In the genomic region with DNA sequence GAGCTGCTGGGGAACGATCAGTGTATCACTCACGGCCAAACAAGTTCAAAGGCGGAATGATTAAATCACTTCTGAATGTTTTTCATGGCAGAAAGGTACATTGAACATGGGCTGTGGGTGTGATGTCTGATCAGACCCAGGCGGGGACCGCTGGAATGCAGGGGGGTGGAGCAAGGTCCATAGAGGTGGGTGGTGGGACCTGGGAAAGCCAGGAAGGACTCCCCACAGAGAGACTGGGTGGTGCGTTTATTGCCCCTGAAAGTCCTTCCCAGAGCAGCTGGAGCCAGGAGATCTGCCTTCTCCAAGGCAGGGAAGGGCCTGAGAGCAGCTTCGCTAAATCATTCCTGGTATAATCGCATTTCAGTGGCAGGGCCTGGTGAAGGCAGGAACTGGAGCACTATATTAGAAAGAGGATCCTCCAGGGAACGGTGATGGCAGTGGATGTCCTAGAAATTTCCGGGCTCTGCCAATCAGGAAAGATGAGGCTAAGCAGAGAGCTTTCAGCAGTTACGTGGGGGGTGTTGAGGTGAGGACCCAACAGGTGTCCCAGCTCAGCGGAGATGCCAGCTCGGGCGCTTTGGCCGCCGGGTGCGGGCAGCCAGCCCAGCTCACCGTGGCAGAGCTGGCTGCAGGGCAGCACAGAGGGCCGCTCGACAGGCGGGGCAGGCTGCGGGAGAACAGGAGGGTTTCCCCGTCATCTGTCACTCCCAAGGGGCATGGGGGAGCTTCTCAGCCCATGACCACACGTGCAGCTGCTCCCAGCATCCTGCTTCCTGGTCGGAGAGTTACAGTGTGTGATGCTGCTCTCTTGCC, we compare ENCODE assay signal across 1 cellular context.
TF ChIP-seq lines count a peak whose summit lies in the region.

No MANE protein-coding gene starts in this region.

TF ChIP-seq in WTC11, 78 proteins besides CTCF, POLR2A, EP300 and RAD21 (continued from another document):
- no peak for TF ChIP-seq ATF6 (CRISPR knock-in tag; IDR thresholded peaks at IDR 0.05)
- TF ChIP-seq, protein P1, sequence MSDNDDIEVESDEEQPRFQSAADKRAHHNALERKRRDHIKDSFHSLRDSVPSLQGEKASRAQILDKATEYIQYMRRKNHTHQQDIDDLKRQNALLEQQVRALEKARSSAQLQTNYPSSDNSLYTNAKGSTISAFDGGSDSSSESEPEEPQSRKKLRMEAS (CRISPR knock-in tag; IDR thresholded peaks at IDR 0.05) = no peak
- TF ChIP-seq ATF1 (CRISPR knock-in tag; IDR thresholded peaks at IDR 0.05) = no peak
- TF ChIP-seq SP1 (CRISPR knock-in tag; conservative IDR thresholded peaks at IDR 0.05) = no peak
- TF ChIP-seq JAZF1 (CRISPR knock-in tag; IDR thresholded peaks at IDR 0.05) = no peak
- TF ChIP-seq, protein P2, sequence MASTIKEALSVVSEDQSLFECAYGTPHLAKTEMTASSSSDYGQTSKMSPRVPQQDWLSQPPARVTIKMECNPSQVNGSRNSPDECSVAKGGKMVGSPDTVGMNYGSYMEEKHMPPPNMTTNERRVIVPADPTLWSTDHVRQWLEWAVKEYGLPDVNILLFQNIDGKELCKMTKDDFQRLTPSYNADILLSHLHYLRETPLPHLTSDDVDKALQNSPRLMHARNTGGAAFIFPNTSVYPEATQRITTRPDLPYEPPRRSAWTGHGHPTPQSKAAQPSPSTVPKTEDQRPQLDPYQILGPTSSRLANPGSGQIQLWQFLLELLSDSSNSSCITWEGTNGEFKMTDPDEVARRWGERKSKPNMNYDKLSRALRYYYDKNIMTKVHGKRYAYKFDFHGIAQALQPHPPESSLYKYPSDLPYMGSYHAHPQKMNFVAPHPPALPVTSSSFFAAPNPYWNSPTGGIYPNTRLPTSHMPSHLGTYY (CRISPR knock-in tag; IDR thresholded peaks at IDR 0.05) = no peak
- no peak for TF ChIP-seq KAT7 (CRISPR knock-in tag; IDR thresholded peaks at IDR 0.05; ENCODE audit: borderline replicate concordance)
- TF ChIP-seq ATF3 (CRISPR knock-in tag; conservative IDR thresholded peaks at IDR 0.05) = no peak
- TF ChIP-seq RELA (CRISPR knock-in tag; IDR thresholded peaks at IDR 0.05; ENCODE audit: borderline replicate concordance) = no peak
- no peak for TF ChIP-seq ZNF138 (CRISPR knock-in tag; conservative IDR thresholded peaks at IDR 0.05)
- TF ChIP-seq, protein P3, sequence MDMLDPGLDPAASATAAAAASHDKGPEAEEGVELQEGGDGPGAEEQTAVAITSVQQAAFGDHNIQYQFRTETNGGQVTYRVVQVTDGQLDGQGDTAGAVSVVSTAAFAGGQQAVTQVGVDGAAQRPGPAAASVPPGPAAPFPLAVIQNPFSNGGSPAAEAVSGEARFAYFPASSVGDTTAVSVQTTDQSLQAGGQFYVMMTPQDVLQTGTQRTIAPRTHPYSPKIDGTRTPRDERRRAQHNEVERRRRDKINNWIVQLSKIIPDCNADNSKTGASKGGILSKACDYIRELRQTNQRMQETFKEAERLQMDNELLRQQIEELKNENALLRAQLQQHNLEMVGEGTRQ (CRISPR knock-in tag; IDR thresholded peaks at IDR 0.05) = no peak
- no peak for TF ChIP-seq EMX1 (CRISPR knock-in tag; IDR thresholded peaks at IDR 0.05)
- TF ChIP-seq, protein P4, sequence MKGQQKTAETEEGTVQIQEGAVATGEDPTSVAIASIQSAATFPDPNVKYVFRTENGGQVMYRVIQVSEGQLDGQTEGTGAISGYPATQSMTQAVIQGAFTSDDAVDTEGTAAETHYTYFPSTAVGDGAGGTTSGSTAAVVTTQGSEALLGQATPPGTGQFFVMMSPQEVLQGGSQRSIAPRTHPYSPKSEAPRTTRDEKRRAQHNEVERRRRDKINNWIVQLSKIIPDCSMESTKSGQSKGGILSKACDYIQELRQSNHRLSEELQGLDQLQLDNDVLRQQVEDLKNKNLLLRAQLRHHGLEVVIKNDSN (CRISPR knock-in tag; IDR thresholded peaks at IDR 0.05) = no peak
